Comparison of ENCODE assay signal across 8 cellular contexts in the genomic region with DNA sequence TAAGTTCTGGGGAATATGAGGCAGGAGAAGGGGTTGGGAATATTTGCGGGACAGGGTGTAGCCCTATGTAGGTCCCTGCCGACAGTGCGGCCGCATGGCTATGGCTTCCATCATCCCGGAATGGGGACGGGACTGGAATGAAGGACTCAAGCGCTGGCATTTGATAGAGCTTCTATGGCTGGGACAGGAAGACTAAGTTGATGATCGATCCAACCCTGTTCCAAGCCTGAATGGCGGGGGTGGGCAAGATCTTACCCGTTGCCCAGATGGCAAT. TPM values are rescaled to one million over a fixed set of nuclear protein-coding genes. Genes with fewer than 3 reads are reported as not detected.
DNase-seq lines count a peak whose midpoint lies in the region; ATAC-seq, FAIRE-seq and TF ChIP-seq lines count a peak whose summit lies in the region.

No MANE protein-coding gene starts in this region.

- FAIRE-seq in frontal cortex (lab: Jason Lieb, UNC): no peak

- H3K36me3 ChIP-seq in NT2/D1 (ENCODE audit: insufficient read depth, insufficient read length, low read length) (no peaks in the 10 kb centered on the region), esophagus muscularis mucosa (no peaks in the 10 kb centered on the region), trophoblast cell (ENCODE audit: control insufficient read depth in 1 of 2, insufficient read depth in 2 of 2, low read length in 2 of 2) (no peaks in the 10 kb centered on the region)

- no peak overlapping the region for H2AK5ac ChIP-seq in trophoblast cell (ENCODE audit: low read length)

- no peak for TF ChIP-seq POLR2A in esophagus muscularis mucosa (IDR thresholded peaks at IDR 0.05; ENCODE audit: low read depth)

- H3K4me3 ChIP-seq in NT2/D1 (ENCODE audit: insufficient read length, low read depth) (peak overlapping the region; percentile 47), esophagus muscularis mucosa (peak overlapping the region; percentile 45 to 63 (median 50)), trophoblast cell (ENCODE audit: low read depth, low read length) (no peak overlapping the region)

- WGBS in esophagus muscularis mucosa: 11% methylated on average over 7 of the region's 10 CpGs
- no CpG with 5 or more reads among the region's 10 CpGs for WGBS in trophoblast cell (ENCODE audit: extremely low coverage, insufficient coverage, insufficient read length)

- no peak overlapping the region for H4K12ac ChIP-seq in trophoblast cell (ENCODE audit: low read depth, low read length)

- ATAC-seq in GM21529 (IDR thresholded peaks at IDR 0.05; ENCODE audit: unreplicated experiment) (peak; percentile 12), GM21786 (IDR thresholded peaks at IDR 0.05; ENCODE audit: unreplicated experiment) (no peak)

- H3K4me1 ChIP-seq in NT2/D1 (ENCODE audit: insufficient read depth, insufficient read length) (peaks cover 32% of the 10 kb centered on the region), esophagus muscularis mucosa (peaks cover 31 to 58% (median 40%) of the 10 kb centered on the region in 4 donors), trophoblast cell (ENCODE audit: control insufficient read depth in 1 of 2, insufficient read depth in 2 of 2, low read length in 2 of 2) (peaks cover 0 to 7% of the 10 kb centered on the region in 2 experiments)

- no peak overlapping the region for H3K23ac ChIP-seq in trophoblast cell (ENCODE audit: low read length)

- no peak overlapping the region for H2BK120ac ChIP-seq in trophoblast cell (ENCODE audit: insufficient read depth, low read length, poor library complexity)

- H4K8ac ChIP-seq in trophoblast cell (ENCODE audit: low read depth, low read length): no peak overlapping the region

- H2BK5ac ChIP-seq in trophoblast cell (ENCODE audit: low read depth, low read length, poor library complexity): no peak overlapping the region

- peak overlapping the region in 3 of 4 donors; percentile 13 to 31 (median 22) for H3K27ac ChIP-seq in esophagus muscularis mucosa (replicated peaks in 1 of 4)
- H3K27ac ChIP-seq in trophoblast cell (ENCODE audit: low read depth, low read length): no peak overlapping the region

- H3K9ac ChIP-seq in NT2/D1 (ENCODE audit: insufficient read length, low read depth) (peak overlapping the region; percentile 76), trophoblast cell (ENCODE audit: low read length) (no peak overlapping the region)

- TF ChIP-seq EP300 in esophagus muscularis mucosa (IDR thresholded peaks at IDR 0.05): no peak

- H2BK12ac ChIP-seq in trophoblast cell (ENCODE audit: low read length): no peak overlapping the region

- no peaks in the 10 kb centered on the region for H3K9me3 ChIP-seq in NT2/D1 (ENCODE audit: insufficient read depth, low read length)
- no peaks in the 10 kb centered on the region for H3K9me3 ChIP-seq in esophagus muscularis mucosa
- peaks cover 11% of the 10 kb centered on the region for H3K9me3 ChIP-seq in trophoblast cell (ENCODE audit: insufficient read depth, low read depth, low read length)

- no peak overlapping the region for H3K4ac ChIP-seq in trophoblast cell (ENCODE audit: low read depth, low read length)

- no peak overlapping the region for H3K14ac ChIP-seq in trophoblast cell (ENCODE audit: low read length)

- H3K4me2 ChIP-seq in trophoblast cell (ENCODE audit: low read length): peak overlapping the region; percentile 77

- intact Hi-C loops in esophagus muscularis mucosa (cut with DNase I): loop anchor here (2.0 kb wide), 2 partner anchors 26 to 110 kb away; no protein-coding TSS in a partner anchor

- no peaks in the 10 kb centered on the region for H3K79me2 ChIP-seq in trophoblast cell (ENCODE audit: control insufficient read depth, insufficient read depth, low read length, poor library complexity)

- no peak overlapping the region for H4K91ac ChIP-seq in trophoblast cell (ENCODE audit: low read depth, low read length)

- H3K27me3 ChIP-seq in NT2/D1 (ENCODE audit: insufficient read depth, insufficient read length): peaks cover 43% of the 10 kb centered on the region
- H3K27me3 ChIP-seq in esophagus muscularis mucosa: peaks cover 27 to 82% (median 47%) of the 10 kb centered on the region in 4 donors
- H3K27me3 ChIP-seq in trophoblast cell (ENCODE audit: insufficient read depth, low read length): peaks cover 45% of the 10 kb centered on the region

- no peak overlapping the region for H3K18ac ChIP-seq in trophoblast cell (ENCODE audit: low read length)

- TF ChIP-seq CTCF in esophagus muscularis mucosa (IDR thresholded peaks at IDR 0.05): no peak

- no peaks in the 10 kb centered on the region for H3K79me1 ChIP-seq in trophoblast cell (ENCODE audit: low read length)

- H2AFZ ChIP-seq in trophoblast cell (ENCODE audit: insufficient read depth, low read length, poor library complexity): no peak overlapping the region

- DNase-seq in NT2/D1 (ENCODE audit: low read depth, low spot score): no peak
- no peak for DNase-seq in esophagus muscularis mucosa (ENCODE audit: extremely low spot score)
- DNase-seq in trophoblast cell: peak in 1 of 2 donors; percentile 23
- DNase-seq in SIG-M5 treated with dmso at 0.1 percent for 504 hours (lab: John Stamatoyannopoulos, UW; ENCODE audit: unreplicated experiment): no peak
- no peak for DNase-seq in NCI-H1092 treated with DMSO at 0.1 percent for 48 hours (lab: John Stamatoyannopoulos, UW)
- DNase-seq in frontal cortex (ENCODE audit: low spot score in 2 of 2): no peak

RNA-seq across cellular contexts. Expression of gene SRCIN1, which starts 47.1 kb away (rescaled TPM):
- 1 to 10 TPM; 1.2 to 2.7 (median 2.3) TPM for total RNA-seq in esophagus muscularis mucosa
- polyA plus RNA-seq in trophoblast cell (2013): 0.29 and 0.31 TPM in 2 replicates
- total RNA-seq in frontal cortex: 23.6 TPM
